In the genomic region with DNA sequence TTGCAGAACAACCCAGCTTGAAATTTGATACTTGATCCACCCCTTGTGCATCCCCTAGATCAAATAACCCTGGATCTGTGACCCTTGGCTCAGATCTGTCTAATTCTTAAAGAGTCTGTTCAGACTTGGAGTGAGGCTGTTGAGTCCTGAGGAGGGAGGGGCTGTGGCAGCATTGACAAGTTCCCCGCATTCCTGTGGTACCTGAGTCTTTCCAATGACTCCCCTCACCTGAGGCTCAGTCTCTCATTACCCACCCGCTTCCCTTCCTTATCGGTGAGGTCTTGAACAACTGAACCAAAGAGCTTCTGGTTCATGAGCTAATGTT, we compare ENCODE assay signal across 13 cellular contexts. TPM values are rescaled to one million over a fixed set of nuclear protein-coding genes. Genes with fewer than 3 reads are reported as not detected.
A peak's percentile ranks its signal among the peaks of the same experiment; 100 is the strongest.
DNase-seq lines count a peak whose midpoint lies in the region; ATAC-seq and TF ChIP-seq lines count a peak whose summit lies in the region.
"Had no signal": no experiment of that assay in that cellular context is flagged by ENCODE, and none has a peak within 500 bp of the region (broad histone marks: within the 10 kb centered on the region; RNA-seq: fewer than 3 reads in every experiment).

No MANE protein-coding gene starts in this region.

- intact Hi-C loops in activated CD4-positive, alpha-beta memory T cell treated with anti-CD3 and anti-CD28 coated beads for 36 hours (cut with micrococcal nuclease), result loop anchor here (5.0 kb wide), 1 partner anchor 78 kb away; the partner anchor contains the start of gene RAPGEF3

- H3K4me1 ChIP-seq in foreskin keratinocyte, result peaks cover 9% of the 10 kb centered on the region

- H3K27me3 Mint-ChIP-seq in activated CD4-positive, alpha-beta memory T cell treated with anti-CD3 and anti-CD28 coated beads for 36 hours, result no peaks in the 10 kb centered on the region
- no peaks in the 10 kb centered on the region for H3K27me3 Mint-ChIP-seq in activated CD4-positive, alpha-beta memory T cell treated with anti-CD3 and anti-CD28 coated beads, Interleukin-2, amount 10 ng/mL, durations not matched to agents 7 days and 5 days
- no peaks in the 10 kb centered on the region for H3K27me3 Mint-ChIP-seq in stimulated activated memory B cell treated with anti-CD40 and anti-IgM and Interleukin-4, amounts not matched to agents 10 μg/mL and 1 μg/mL and 100 μg/mL, for 72 hours

- peak overlapping the region; percentile 98 for H3K27ac Mint-ChIP-seq in activated CD4-positive, alpha-beta memory T cell treated with anti-CD3 and anti-CD28 coated beads for 36 hours
- no peak overlapping the region for H3K27ac Mint-ChIP-seq in activated CD4-positive, alpha-beta memory T cell treated with anti-CD3 and anti-CD28 coated beads, Interleukin-2, amount 10 ng/mL, durations not matched to agents 7 days and 5 days
- peak overlapping the region; percentile 91 for H3K27ac Mint-ChIP-seq in stimulated activated memory B cell treated with anti-CD40 and anti-IgM and Interleukin-4, amounts not matched to agents 10 μg/mL and 1 μg/mL and 100 μg/mL, for 72 hours

- ATAC-seq in foreskin keratinocyte (peak; percentile 80), HG03045 (IDR thresholded peaks at IDR 0.05; ENCODE audit: unreplicated experiment) (no peak)
- no peak for ATAC-seq in stimulated activated memory B cell treated with anti-CD40 and anti-IgM and Interleukin-4, amounts not matched to agents 10 μg/mL and 1 μg/mL and 100 μg/mL, for 72 hours
- ATAC-seq: Right ventricle myocardium inferior had no signal

- no peak for DNase-seq in activated CD4-positive, alpha-beta memory T cell treated with anti-CD3 and anti-CD28 coated beads for 36 hours
- DNase-seq in activated CD4-positive, alpha-beta memory T cell treated with anti-CD3 and anti-CD28 coated beads, Interleukin-2, amount 10 ng/mL, durations not matched to agents 7 days and 5 days, result no peak
- DNase-seq in RWPE1 (ENCODE audit: low spot score) (no peak), foreskin keratinocyte (peak; percentile 69 to 86), HUDEP-2 (lab: John Stamatoyannopoulos, UW; ENCODE audit: unreplicated experiment in 76 of 76) (no peak), coronary artery (ENCODE audit: low spot score) (no peak)
- DNase-seq: activated CD4-positive, CD25-positive, alpha-beta regulatory T cell; cortex of kidney; EL; stimulated activated CD4-positive, alpha-beta T cell treated with anti-CD3 and anti-CD28 coated beads, Interleukin-4, amount 100 ng/mL, for 24 hours had no signal

- peaks cover 65% of the 10 kb centered on the region for H3K4me1 Mint-ChIP-seq in activated CD4-positive, alpha-beta memory T cell treated with anti-CD3 and anti-CD28 coated beads for 36 hours (ENCODE audit: low read depth)
- H3K4me1 Mint-ChIP-seq in activated CD4-positive, alpha-beta memory T cell treated with anti-CD3 and anti-CD28 coated beads, Interleukin-2, amount 10 ng/mL, durations not matched to agents 7 days and 5 days, result peaks cover 75% of the 10 kb centered on the region
- H3K4me1 Mint-ChIP-seq in stimulated activated memory B cell treated with anti-CD40 and anti-IgM and Interleukin-4, amounts not matched to agents 10 μg/mL and 1 μg/mL and 100 μg/mL, for 72 hours, result peaks cover 68% of the 10 kb centered on the region

- no peaks in the 10 kb centered on the region for H3K9me3 Mint-ChIP-seq in activated CD4-positive, alpha-beta memory T cell treated with anti-CD3 and anti-CD28 coated beads for 36 hours
- H3K9me3 Mint-ChIP-seq in activated CD4-positive, alpha-beta memory T cell treated with anti-CD3 and anti-CD28 coated beads, Interleukin-2, amount 10 ng/mL, durations not matched to agents 7 days and 5 days, result no peaks in the 10 kb centered on the region
- H3K9me3 Mint-ChIP-seq in stimulated activated memory B cell treated with anti-CD40 and anti-IgM and Interleukin-4, amounts not matched to agents 10 μg/mL and 1 μg/mL and 100 μg/mL, for 72 hours, result no peaks in the 10 kb centered on the region

- H3K4me3 Mint-ChIP-seq in activated CD4-positive, alpha-beta memory T cell treated with anti-CD3 and anti-CD28 coated beads for 36 hours, result no peak overlapping the region
- H3K4me3 Mint-ChIP-seq in activated CD4-positive, alpha-beta memory T cell treated with anti-CD3 and anti-CD28 coated beads, Interleukin-2, amount 10 ng/mL, durations not matched to agents 7 days and 5 days, result no peak overlapping the region
- H3K4me3 Mint-ChIP-seq in stimulated activated memory B cell treated with anti-CD40 and anti-IgM and Interleukin-4, amounts not matched to agents 10 μg/mL and 1 μg/mL and 100 μg/mL, for 72 hours, result no peak overlapping the region

- peak overlapping the region; percentile 61 for H3K27ac ChIP-seq in RWPE1
- no peak overlapping the region for H3K27ac ChIP-seq in foreskin keratinocyte
- no peak overlapping the region for H3K27ac ChIP-seq in coronary artery

- H3K4me3 ChIP-seq in coronary artery, result no peak overlapping the region

- no peaks in the 10 kb centered on the region for H3K27me3 ChIP-seq in foreskin keratinocyte

- CTCF ChIA-PET in activated CD4-positive, alpha-beta memory T cell treated with anti-CD3 and anti-CD28 coated beads for 36 hours (lab: Charles Lee), result interaction anchor here (0.7 to 17.3 kb wide), 15 partner anchors 9 to 128 kb away, joined by 3 to 795 read pairs (median 5); partner anchors contain the start of genes HDAC7 and TMEM106C
- CTCF ChIA-PET in activated CD4-positive, alpha-beta memory T cell treated with anti-CD3 and anti-CD28 coated beads, Interleukin-2, amount 10 ng/mL, durations not matched to agents 7 days and 5 days (lab: Charles Lee), result interaction anchor here (0.9 to 20.9 kb wide), 10 partner anchors 8 to 184 kb away, joined by 3 to 578 read pairs (median 28); partner anchors contain the start of genes HDAC7, RAPGEF3 and SLC48A1
- CTCF ChIA-PET in RWPE1 (lab: Yijun Ruan, JAX), result interaction anchor here (0.6 to 1.3 kb wide), 3 partner anchors 16 to 79 kb away, joined by 4 to 6 read pairs (median 4); partner anchors contain the start of gene HDAC7

- H3K36me3 Mint-ChIP-seq in activated CD4-positive, alpha-beta memory T cell treated with anti-CD3 and anti-CD28 coated beads for 36 hours, result peaks cover under 1% of the 10 kb centered on the region
- H3K36me3 Mint-ChIP-seq in activated CD4-positive, alpha-beta memory T cell treated with anti-CD3 and anti-CD28 coated beads, Interleukin-2, amount 10 ng/mL, durations not matched to agents 7 days and 5 days (ENCODE audit: low read depth), result peaks cover 3% of the 10 kb centered on the region
- no peaks in the 10 kb centered on the region for H3K36me3 Mint-ChIP-seq in stimulated activated memory B cell treated with anti-CD40 and anti-IgM and Interleukin-4, amounts not matched to agents 10 μg/mL and 1 μg/mL and 100 μg/mL, for 72 hours

- no peak for TF ChIP-seq CTCF in RWPE1 (conservative IDR thresholded peaks at IDR 0.05; ENCODE audit: low read depth)
- TF ChIP-seq CTCF in foreskin keratinocyte (conservative IDR thresholded peaks at IDR 0.05), result no peak
- TF ChIP-seq CTCF in coronary artery (IDR thresholded peaks at IDR 0.05), result no peak

- POLR2A ChIA-PET in activated CD4-positive, alpha-beta memory T cell treated with anti-CD3 and anti-CD28 coated beads for 36 hours (lab: Charles Lee), result interaction anchor here (1.0 to 10.5 kb wide), 3 partner anchors 21 to 55 kb away, joined by 3 to 540 read pairs (median 3); partner anchors contain the start of gene HDAC7
- POLR2A ChIA-PET in activated CD4-positive, alpha-beta memory T cell treated with anti-CD3 and anti-CD28 coated beads, Interleukin-2, amount 10 ng/mL, durations not matched to agents 7 days and 5 days (lab: Charles Lee), result interaction anchor here (0.6 to 19.3 kb wide), 5 partner anchors 20 to 92 kb away, joined by 3 to 1018 read pairs (median 4); partner anchors contain the start of genes HDAC7 and VDR
- POLR2A ChIA-PET in RWPE1 (lab: Yijun Ruan, JAX; ENCODE audit: low non-redundant PET), result interaction anchor here (0.6 to 0.7 kb wide), 2 partner anchors 17 to 54 kb away, joined by 3 to 5 read pairs; no protein-coding TSS in a partner anchor

RNA-seq across cellular contexts. Expression of gene HDAC7, which starts 16.1 kb away (rescaled TPM):
- 100 to 1,000 TPM; 257 to 280 TPM for total RNA-seq in activated CD4-positive, alpha-beta memory T cell treated with anti-CD3 and anti-CD28 coated beads for 36 hours
- 100 to 1,000 TPM; 315 to 328 TPM for total RNA-seq in activated CD4-positive, alpha-beta memory T cell treated with anti-CD3 and anti-CD28 coated beads, Interleukin-2, amount 10 ng/mL, durations not matched to agents 7 days and 5 days
- total RNA-seq in foreskin keratinocyte, result 52.3 and 55.8 TPM in 2 replicates
- 47.3 and 51.7 TPM in 2 replicates for polyA plus RNA-seq in foreskin keratinocyte

Comparison
In these comparisons a context has a peak if more than half of its experiments do, and no peak if none do; other contexts are left out.
1. DNase-seq: peak in foreskin keratinocyte (2 of 2); none in activated CD4-positive, alpha-beta memory T cell treated with anti-CD3 and anti-CD28 coated beads for 36 hours (single experiment), activated CD4-positive, alpha-beta memory T cell treated with anti-CD3 and anti-CD28 coated beads, Interleukin-2, amount 10 ng/mL, durations not matched to agents 7 days and 5 days (single experiment), RWPE1 (single experiment), HUDEP-2 (0 of 76) and coronary artery (single experiment).